In the genomic region with DNA sequence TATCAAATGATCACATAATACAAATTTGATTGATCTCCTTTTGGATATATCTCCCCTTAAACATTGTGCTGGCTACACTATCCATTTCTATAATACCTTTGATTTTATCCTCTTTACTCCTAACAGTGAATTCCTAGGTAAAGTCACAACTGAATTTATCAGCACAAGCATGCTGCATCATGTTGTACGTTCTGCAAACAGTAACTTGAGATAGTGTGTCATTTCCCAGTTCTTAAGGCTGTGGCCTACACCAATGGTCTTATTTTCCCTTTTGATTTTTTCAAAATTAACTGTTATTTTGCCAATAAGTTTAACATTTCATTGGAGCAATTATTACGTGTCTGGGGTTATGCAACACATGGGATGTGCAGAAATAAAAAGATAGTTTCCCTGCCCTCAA, we compare ENCODE assay signal across 17 cellular contexts. TPM values are rescaled to one million over a fixed set of nuclear protein-coding genes. Genes with fewer than 3 reads are reported as not detected.
A peak's percentile ranks its signal among the peaks of the same experiment; 100 is the strongest.
DNase-seq lines count a peak whose midpoint lies in the region; ATAC-seq and TF ChIP-seq lines count a peak whose summit lies in the region.
"Had no signal": no experiment of that assay in that cellular context is flagged by ENCODE, and none has a peak within 500 bp of the region (broad histone marks: within the 10 kb centered on the region; RNA-seq: fewer than 3 reads in every experiment).

No MANE protein-coding gene starts in this region.

- H3K4me1 ChIP-seq in upper lobe of right lung, result peaks cover 65% of the 10 kb centered on the region

- no peak for TF ChIP-seq CTCF in upper lobe of right lung (IDR thresholded peaks at IDR 0.05)

- peaks cover 100% of the 10 kb centered on the region for H3K4me1 Mint-ChIP-seq in stimulated activated naive CD8-positive, alpha-beta T cell treated with anti-CD3 and anti-CD28 coated beads, Interleukin-15, Interleukin-2, amounts not matched to agents 100 ng/mL and 50 ng/mL, for 24 hours (ENCODE audit: low read depth)
- peaks cover 96% of the 10 kb centered on the region for H3K4me1 Mint-ChIP-seq in activated CD4-positive, alpha-beta memory T cell treated with anti-CD3 and anti-CD28 coated beads, Interleukin-2, amount 10 ng/mL, durations not matched to agents 7 days and 5 days

- no peaks in the 10 kb centered on the region for H3K27me3 Mint-ChIP-seq in stimulated activated naive CD8-positive, alpha-beta T cell treated with anti-CD3 and anti-CD28 coated beads, Interleukin-15, Interleukin-2, amounts not matched to agents 100 ng/mL and 50 ng/mL, for 24 hours
- H3K27me3 Mint-ChIP-seq in activated CD4-positive, alpha-beta memory T cell treated with anti-CD3 and anti-CD28 coated beads, Interleukin-2, amount 10 ng/mL, durations not matched to agents 7 days and 5 days, result no peaks in the 10 kb centered on the region

- H3K4me3 ChIP-seq in upper lobe of right lung, result no peak overlapping the region
- H3K4me3 ChIP-seq: GM23248, SK-N-MC had no signal

- peak overlapping the region; percentile 99 for H3K27ac Mint-ChIP-seq in stimulated activated naive CD8-positive, alpha-beta T cell treated with anti-CD3 and anti-CD28 coated beads, Interleukin-15, Interleukin-2, amounts not matched to agents 100 ng/mL and 50 ng/mL, for 24 hours
- peak overlapping the region; percentile 95 for H3K27ac Mint-ChIP-seq in activated CD4-positive, alpha-beta memory T cell treated with anti-CD3 and anti-CD28 coated beads, Interleukin-2, amount 10 ng/mL, durations not matched to agents 7 days and 5 days
- H3K27ac Mint-ChIP-seq: stimulated activated naive B cell treated with anti-CD40 and anti-IgM and Interleukin-4, amounts not matched to agents 10 μg/mL and 1 μg/mL and 100 μg/mL, for 72 hours had no signal

- H3K9me3 Mint-ChIP-seq in stimulated activated naive CD8-positive, alpha-beta T cell treated with anti-CD3 and anti-CD28 coated beads, Interleukin-15, Interleukin-2, amounts not matched to agents 100 ng/mL and 50 ng/mL, for 24 hours, result peaks cover 8% of the 10 kb centered on the region
- H3K9me3 Mint-ChIP-seq in activated CD4-positive, alpha-beta memory T cell treated with anti-CD3 and anti-CD28 coated beads, Interleukin-2, amount 10 ng/mL, durations not matched to agents 7 days and 5 days, result peaks cover 8% of the 10 kb centered on the region

- peak overlapping the region; percentile 89 for H3K4me3 Mint-ChIP-seq in stimulated activated naive CD8-positive, alpha-beta T cell treated with anti-CD3 and anti-CD28 coated beads, Interleukin-15, Interleukin-2, amounts not matched to agents 100 ng/mL and 50 ng/mL, for 24 hours
- H3K4me3 Mint-ChIP-seq in activated CD4-positive, alpha-beta memory T cell treated with anti-CD3 and anti-CD28 coated beads, Interleukin-2, amount 10 ng/mL, durations not matched to agents 7 days and 5 days, result peak overlapping the region; percentile 68
- H3K4me3 Mint-ChIP-seq: stimulated activated naive B cell treated with anti-CD40 and anti-IgM and Interleukin-4, amounts not matched to agents 10 μg/mL and 1 μg/mL and 100 μg/mL, for 72 hours had no signal

- ATAC-seq in stimulated activated naive CD8-positive, alpha-beta T cell treated with anti-CD3 and anti-CD28 coated beads, Interleukin-15, Interleukin-2, amounts not matched to agents 100 U/mL and 50 U/mL, for 24 hours, result no peak
- ATAC-seq in upper lobe of right lung (no peak), SK-N-SH treated with all-trans-retinoic acid at 6 μM for 48 hours (no peak)
- ATAC-seq: stimulated activated naive B cell treated with anti-CD40 and anti-IgM and Interleukin-4, amounts not matched to agents 10 μg/mL and 1 μg/mL and 100 μg/mL, for 72 hours had no signal

- POLR2A ChIA-PET in activated CD4-positive, alpha-beta memory T cell treated with anti-CD3 and anti-CD28 coated beads, Interleukin-2, amount 10 ng/mL, durations not matched to agents 7 days and 5 days (lab: Charles Lee), result interaction anchor here (0.9 to 19.4 kb wide), 9 partner anchors 8 to 106 kb away, joined by 3 to 366 read pairs (median 4); partner anchors contain the start of gene PRKCH

- peaks cover 52% of the 10 kb centered on the region for H3K36me3 Mint-ChIP-seq in stimulated activated naive CD8-positive, alpha-beta T cell treated with anti-CD3 and anti-CD28 coated beads, Interleukin-15, Interleukin-2, amounts not matched to agents 100 ng/mL and 50 ng/mL, for 24 hours (ENCODE audit: low read depth)
- peaks cover 48% of the 10 kb centered on the region for H3K36me3 Mint-ChIP-seq in activated CD4-positive, alpha-beta memory T cell treated with anti-CD3 and anti-CD28 coated beads, Interleukin-2, amount 10 ng/mL, durations not matched to agents 7 days and 5 days (ENCODE audit: low read depth)
- H3K36me3 Mint-ChIP-seq: stimulated activated naive B cell treated with anti-CD40 and anti-IgM and Interleukin-4, amounts not matched to agents 10 μg/mL and 1 μg/mL and 100 μg/mL, for 72 hours had no signal

- H3K36me3 ChIP-seq in upper lobe of right lung, result no peaks in the 10 kb centered on the region
- H3K36me3 ChIP-seq: brain microvascular endothelial cell had no signal

- no peak for DNase-seq in stimulated activated naive CD8-positive, alpha-beta T cell treated with anti-CD3 and anti-CD28 coated beads, Interleukin-15, Interleukin-2, amounts not matched to agents 100 U/mL and 50 U/mL, for 24 hours
- no peak for DNase-seq in activated CD4-positive, alpha-beta memory T cell treated with anti-CD3 and anti-CD28 coated beads, Interleukin-2, amount 10 ng/mL, durations not matched to agents 7 days and 5 days
- DNase-seq in epithelial cell of prostate (ENCODE audit: low read depth, low spot score), result no peak
- no peak for DNase-seq in upper lobe of right lung
- no peak for DNase-seq in GM19240 (ENCODE audit: insufficient read length, low spot score)
- DNase-seq in NCI-H748 (lab: John Stamatoyannopoulos, UW; ENCODE audit: unreplicated experiment), result no peak
- DNase-seq: AML-193; brain microvascular endothelial cell; GM23248; kidney; NCI-H2029; NCI-H526 treated with DMSO at 0.1 percent for 48 hours; stimulated activated naive B cell treated with anti-CD40 and anti-IgM and Interleukin-4, amounts not matched to agents 10 μg/mL and 1 μg/mL and 100 μg/mL, for 72 hours; trophoblast cell had no signal

- no peaks in the 10 kb centered on the region for H3K27me3 ChIP-seq in upper lobe of right lung
- H3K27me3 ChIP-seq: brain microvascular endothelial cell had no signal

- intact Hi-C loops in upper lobe of right lung (cut with DNase I), result no loop called here

- CTCF ChIA-PET in activated CD4-positive, alpha-beta memory T cell treated with anti-CD3 and anti-CD28 coated beads, Interleukin-2, amount 10 ng/mL, durations not matched to agents 7 days and 5 days (lab: Charles Lee), result interaction anchor here (1.2 to 1.3 kb wide), 2 partner anchors 13 to 16 kb away, joined by 3 read pairs; no protein-coding TSS in a partner anchor

- no peaks in the 10 kb centered on the region for H3K9me3 ChIP-seq in upper lobe of right lung

- H3K27ac ChIP-seq in epithelial cell of prostate (peak overlapping the region; percentile 80), upper lobe of right lung (peak overlapping the region; percentile 17)
- H3K27ac ChIP-seq: brain microvascular endothelial cell, GM23248, SK-N-MC had no signal

TF ChIP-seq in SK-N-SH treated with all-trans-retinoic acid at 6 μM for 48 hours, 23 proteins besides CTCF, POLR2A, EP300 and RAD21:
- TF ChIP-seq PPARA (CRISPR knock-in tag; IDR thresholded peaks at IDR 0.05; ENCODE audit: borderline replicate concordance), result no peak
- no peak for TF ChIP-seq CSDC2 (CRISPR knock-in tag; IDR thresholded peaks at IDR 0.05)
- no peak for TF ChIP-seq ESRRG (CRISPR knock-in tag; IDR thresholded peaks at IDR 0.05)

RNA-seq across cellular contexts. Expression of gene PRKCH, which starts 24.8 kb away (rescaled TPM):
- 100 to 1,000 TPM; 186 to 195 TPM for total RNA-seq in activated CD4-positive, alpha-beta memory T cell treated with anti-CD3 and anti-CD28 coated beads, Interleukin-2, amount 10 ng/mL, durations not matched to agents 7 days and 5 days
- total RNA-seq in upper lobe of right lung, result 74.4 TPM
